In genomic region chr3:126954141-126954845, GRCh38 we compare ENCODE assay signal across 8 cellular contexts. TPM values are rescaled to one million over a fixed set of nuclear protein-coding genes. Genes with fewer than 3 reads are reported as not detected.
DNase-seq lines count a peak whose midpoint lies in the region; ATAC-seq and TF ChIP-seq lines count a peak whose summit lies in the region.

No MANE protein-coding gene starts in this region.

- no peaks in the 10 kb centered on the region for H3K4me1 Mint-ChIP-seq in activated T-cell treated with anti-CD3 and anti-CD28 coated beads, Interleukin-2, amount 50 U/mL, for 72 hours (ENCODE audit: low read depth)
- H3K4me1 Mint-ChIP-seq in type B pancreatic cell (ENCODE audit: unreplicated experiment): peaks cover 9% of the 10 kb centered on the region

- ATAC-seq in GM19351 (IDR thresholded peaks at IDR 0.05; ENCODE audit: unreplicated experiment) (peak; percentile 73), HG03045 (IDR thresholded peaks at IDR 0.05; ENCODE audit: unreplicated experiment) (peak; percentile 74), HG02970 (IDR thresholded peaks at IDR 0.05; ENCODE audit: low FRiP score, unreplicated experiment) (no peak)
- ATAC-seq in activated T-cell treated with anti-CD3 and anti-CD28 coated beads, Interleukin-2, amount 50 U/mL, for 72 hours (replicated peaks in 1 of 2): peak; percentile 72 to 92

- no peak for TF ChIP-seq CTCF in type B pancreatic cell (conservative IDR thresholded peaks at IDR 0.05)

- no peaks in the 10 kb centered on the region for H3K36me3 Mint-ChIP-seq in activated T-cell treated with anti-CD3 and anti-CD28 coated beads, Interleukin-2, amount 50 U/mL, for 72 hours (ENCODE audit: insufficient read depth in 2 of 2)
- no peaks in the 10 kb centered on the region for H3K36me3 Mint-ChIP-seq in type B pancreatic cell

- H3K27ac Mint-ChIP-seq in activated T-cell treated with anti-CD3 and anti-CD28 coated beads, Interleukin-2, amount 50 U/mL, for 72 hours: no peak overlapping the region
- H3K27ac Mint-ChIP-seq in type B pancreatic cell: no peak overlapping the region

- H3K9me3 Mint-ChIP-seq in activated T-cell treated with anti-CD3 and anti-CD28 coated beads, Interleukin-2, amount 50 U/mL, for 72 hours: no peaks in the 10 kb centered on the region
- no peaks in the 10 kb centered on the region for H3K9me3 Mint-ChIP-seq in type B pancreatic cell

- DNase-seq in Daoy (ENCODE audit: low read depth): peak; percentile 41
- DNase-seq in activated T-cell treated with anti-CD3 and anti-CD28 coated beads, Interleukin-2, amount 50 U/mL, for 72 hours: peak in 1 of 2 donors; percentile 13
- DNase-seq in KG1 (lab: John Stamatoyannopoulos, UW): no peak
- DNase-seq in SKM-1 (lab: John Stamatoyannopoulos, UW; ENCODE audit: unreplicated experiment): no peak
- DNase-seq in type B pancreatic cell (ENCODE audit: extremely low spot score, unreplicated experiment): no peak

- H3K4me3 Mint-ChIP-seq in activated T-cell treated with anti-CD3 and anti-CD28 coated beads, Interleukin-2, amount 50 U/mL, for 72 hours: no peak overlapping the region
- H3K4me3 Mint-ChIP-seq in type B pancreatic cell: no peak overlapping the region

- no peaks in the 10 kb centered on the region for H3K27me3 Mint-ChIP-seq in activated T-cell treated with anti-CD3 and anti-CD28 coated beads, Interleukin-2, amount 50 U/mL, for 72 hours (ENCODE audit: low read depth)
- no peaks in the 10 kb centered on the region for H3K27me3 Mint-ChIP-seq in type B pancreatic cell

RNA-seq across cellular contexts. Expression of gene PLXNA1, which starts 28.6 kb away (rescaled TPM):
- total RNA-seq in Daoy (2014; rRNA removed; shearing (Covaris generic)): 25.7 and 28.4 TPM in 2 replicates
- total RNA-seq in activated T-cell treated with anti-CD3 and anti-CD28 coated beads, Interleukin-2, amount 50 U/mL, for 72 hours: 1 to 10 TPM; 3.7 to 5.2 TPM
- total RNA-seq in type B pancreatic cell (ENCODE audit: low replicate concordance): 55.9 and 59.2 TPM in 2 replicates
